ENCODE assay signal across 8 cellular contexts in genomic region chr1:65423884-65424655, GRCh38. TPM values are rescaled to one million over a fixed set of nuclear protein-coding genes. Genes with fewer than 3 reads are reported as not detected.
DNase-seq lines count a peak whose midpoint lies in the region; ATAC-seq lines count a peak whose summit lies in the region.

No MANE protein-coding gene starts in this region.

- H3K4me1 Mint-ChIP-seq in CD4-positive, CD25-positive, alpha-beta regulatory T cell = peaks cover 12 to 23% (median 16%) of the 10 kb centered on the region in 4 donors
- peaks cover 12 to 14% of the 10 kb centered on the region in 2 donors for H3K4me1 Mint-ChIP-seq in effector memory CD8-positive, alpha-beta T cell (ENCODE audit: low read depth in 2 of 2)
- H3K4me1 Mint-ChIP-seq in naive thymus-derived CD4-positive, alpha-beta T cell = peaks cover 0 to 32% (median 19%) of the 10 kb centered on the region in 7 donors

- CTCF ChIA-PET in naive thymus-derived CD4-positive, alpha-beta T cell (lab: Charles Lee) = interaction anchor here (0.7 kb wide), 1 partner anchor 259 kb away, joined by 5 read pairs; no protein-coding TSS in a partner anchor

- POLR2A ChIA-PET in naive thymus-derived CD4-positive, alpha-beta T cell (lab: Charles Lee) = interaction anchor here (0.6 kb wide), 1 partner anchor 1924 kb away, joined by 3 read pairs; no protein-coding TSS in a partner anchor

- H3K27me3 ChIP-seq in CD4-positive, CD25-positive, alpha-beta regulatory T cell (ENCODE audit: control insufficient read depth, insufficient read depth, low read length) = no peaks in the 10 kb centered on the region
- H3K27me3 ChIP-seq in naive thymus-derived CD4-positive, alpha-beta T cell (ENCODE audit: control insufficient read depth in 2 of 2, insufficient read depth in 2 of 2, low read length in 2 of 2) = no peaks in the 10 kb centered on the region

- H3K27ac Mint-ChIP-seq in CD4-positive, CD25-positive, alpha-beta regulatory T cell = peak overlapping the region; percentile 9 to 93 (median 18)
- no peak overlapping the region for H3K27ac Mint-ChIP-seq in effector memory CD8-positive, alpha-beta T cell
- peak overlapping the region in 4 of 9 donors; percentile 23 to 61 (median 32) for H3K27ac Mint-ChIP-seq in naive thymus-derived CD4-positive, alpha-beta T cell

- H3K36me3 Mint-ChIP-seq in CD4-positive, CD25-positive, alpha-beta regulatory T cell = peaks cover 17% of the 10 kb centered on the region
- H3K36me3 Mint-ChIP-seq in effector memory CD8-positive, alpha-beta T cell (ENCODE audit: insufficient read depth) = peaks cover 19% of the 10 kb centered on the region
- H3K36me3 Mint-ChIP-seq in naive thymus-derived CD4-positive, alpha-beta T cell = peaks cover 12 to 31% (median 15%) of the 10 kb centered on the region in 5 donors

- peaks cover 24% of the 10 kb centered on the region for H3K36me3 ChIP-seq in CD4-positive, CD25-positive, alpha-beta regulatory T cell (ENCODE audit: control insufficient read depth, insufficient read depth, low read length)
- H3K36me3 ChIP-seq in naive thymus-derived CD4-positive, alpha-beta T cell (ENCODE audit: control insufficient read depth in 2 of 3, insufficient read depth in 3 of 3, low read length in 3 of 3) = peaks cover 0 to 20% (median 0%) of the 10 kb centered on the region in 3 experiments

- no peaks in the 10 kb centered on the region for H3K27me3 Mint-ChIP-seq in CD4-positive, CD25-positive, alpha-beta regulatory T cell
- H3K27me3 Mint-ChIP-seq in effector memory CD8-positive, alpha-beta T cell = no peaks in the 10 kb centered on the region
- no peaks in the 10 kb centered on the region for H3K27me3 Mint-ChIP-seq in naive thymus-derived CD4-positive, alpha-beta T cell

- H3K4me1 ChIP-seq in CD4-positive, CD25-positive, alpha-beta regulatory T cell (ENCODE audit: control insufficient read depth, insufficient read depth, low read length, poor library complexity, severe bottlenecking) = peaks cover 20% of the 10 kb centered on the region
- peaks cover 0 to 6% of the 10 kb centered on the region in 2 donors for H3K4me1 ChIP-seq in naive thymus-derived CD4-positive, alpha-beta T cell (ENCODE audit: control insufficient read depth in 2 of 2, insufficient read depth in 2 of 2, low read length in 2 of 2)

- H3K4me3 Mint-ChIP-seq in CD4-positive, CD25-positive, alpha-beta regulatory T cell = peak overlapping the region in 1 of 4 donors; percentile 27
- no peak overlapping the region for H3K4me3 Mint-ChIP-seq in effector memory CD8-positive, alpha-beta T cell
- peak overlapping the region in 1 of 10 donors; percentile 61 for H3K4me3 Mint-ChIP-seq in naive thymus-derived CD4-positive, alpha-beta T cell

- no peak overlapping the region for H3K4me3 ChIP-seq in CD4-positive, CD25-positive, alpha-beta regulatory T cell (ENCODE audit: low read depth, low read length)
- H3K4me3 ChIP-seq in naive thymus-derived CD4-positive, alpha-beta T cell (ENCODE audit: low read length) = no peak overlapping the region

- no peaks in the 10 kb centered on the region for H3K9me3 Mint-ChIP-seq in CD4-positive, CD25-positive, alpha-beta regulatory T cell
- H3K9me3 Mint-ChIP-seq in effector memory CD8-positive, alpha-beta T cell = no peaks in the 10 kb centered on the region
- H3K9me3 Mint-ChIP-seq in naive thymus-derived CD4-positive, alpha-beta T cell = peaks cover 0 to 2% (median 0%) of the 10 kb centered on the region in 11 donors

- DNase-seq in CD4-positive, CD25-positive, alpha-beta regulatory T cell = peak in 1 of 3 donors; percentile 76
- DNase-seq in amniotic epithelial cell (ENCODE audit: low read depth) (peak; percentile 97), kidney tubule cell (ENCODE audit: low spot score) (peak; percentile 92), cortex of kidney (lab: John Stamatoyannopoulos, UW) (no peak)
- no peak for DNase-seq in effector memory CD8-positive, alpha-beta T cell
- no peak for DNase-seq in naive thymus-derived CD4-positive, alpha-beta T cell

- no peak for ATAC-seq in CD4-positive, CD25-positive, alpha-beta regulatory T cell (ENCODE audit: low read depth in 2 of 2)
- ATAC-seq in HG03060 (IDR thresholded peaks at IDR 0.05; ENCODE audit: low read depth, unreplicated experiment) = peak; percentile 14
- ATAC-seq in effector memory CD8-positive, alpha-beta T cell (replicated peaks) = no peak
- no peak for ATAC-seq in naive thymus-derived CD4-positive, alpha-beta T cell
- ATAC-seq in GM19455 (IDR thresholded peaks at IDR 0.05; ENCODE audit: unreplicated experiment) = no peak

- no peaks in the 10 kb centered on the region for H3K9me3 ChIP-seq in CD4-positive, CD25-positive, alpha-beta regulatory T cell (ENCODE audit: control insufficient read depth in 2 of 2, low read length in 2 of 2)
- no peaks in the 10 kb centered on the region for H3K9me3 ChIP-seq in naive thymus-derived CD4-positive, alpha-beta T cell (ENCODE audit: control insufficient read depth in 2 of 3, low read length in 3 of 3)

- H3K27ac ChIP-seq in CD4-positive, CD25-positive, alpha-beta regulatory T cell (ENCODE audit: insufficient read depth, low read length, poor library complexity, severe bottlenecking) = no peak overlapping the region
- no peak overlapping the region for H3K27ac ChIP-seq in naive thymus-derived CD4-positive, alpha-beta T cell (ENCODE audit: low read depth, low read length)

- intact Hi-C loops in naive thymus-derived CD4-positive, alpha-beta T cell (cut with micrococcal nuclease) = loop anchor here (5.0 to 10.0 kb wide), 7 partner anchors 547 to 1902 kb away; partner anchors contain the start of genes RAVER2 (in 2 of the 2), EFCAB7 (in 1 of the 2), ITGB3BP (in 1 of the 2) and PGM1 (in 1 of the 2)

RNA-seq across cellular contexts. Expression of gene LEPR, which starts 3.6 kb away (rescaled TPM):
- 2.8 TPM for total RNA-seq in CD4-positive, CD25-positive, alpha-beta regulatory T cell
- 1 to 10 TPM; 2.3 to 3.2 (median 2.8) TPM for polyA plus RNA-seq in CD4-positive, CD25-positive, alpha-beta regulatory T cell
- total RNA-seq in naive thymus-derived CD4-positive, alpha-beta T cell = 1 to 10 TPM; 1.2 to 3.0 (median 1.8) TPM
- 1 to 10 TPM; 2.0 TPM for polyA plus RNA-seq in naive thymus-derived CD4-positive, alpha-beta T cell

RNA-seq across cellular contexts. Expression of gene LEPROT, which starts 3.6 kb away (rescaled TPM):
- total RNA-seq in CD4-positive, CD25-positive, alpha-beta regulatory T cell = 21.1 TPM
- polyA plus RNA-seq in CD4-positive, CD25-positive, alpha-beta regulatory T cell = 10 to 100 TPM; 12.4 to 27.2 (median 17.5) TPM
- 10 to 100 TPM; 20.8 to 26.3 (median 26.0) TPM for total RNA-seq in naive thymus-derived CD4-positive, alpha-beta T cell
- polyA plus RNA-seq in naive thymus-derived CD4-positive, alpha-beta T cell = 10 to 100 TPM; 11.8 to 15.2 TPM

Comparison
In these comparisons a context has a peak if more than half of its experiments do, and no peak if none do; other contexts are left out.
1. DNase-seq: peak in amniotic epithelial cell (single experiment) and kidney tubule cell (single experiment); none in cortex of kidney (single experiment), effector memory CD8-positive, alpha-beta T cell (0 of 3) and naive thymus-derived CD4-positive, alpha-beta T cell (0 of 9).
2. H3K27ac Mint-ChIP-seq: peak in CD4-positive, CD25-positive, alpha-beta regulatory T cell (3 of 3); none in effector memory CD8-positive, alpha-beta T cell (0 of 2).